In genomic region chr10:132440791-132441565, GRCh38 we compare ENCODE assay signal across 25 cellular contexts. TPM values are rescaled to one million over a fixed set of nuclear protein-coding genes. Genes with fewer than 3 reads are reported as not detected.
DNase-seq lines count a peak whose midpoint lies in the region; ATAC-seq and TF ChIP-seq lines count a peak whose summit lies in the region.
"Had no signal": no experiment of that assay in that cellular context is flagged by ENCODE, and none has a peak within 500 bp of the region (broad histone marks: within the 10 kb centered on the region; RNA-seq: fewer than 3 reads in every experiment).

No MANE protein-coding gene starts in this region.

- no peaks in the 10 kb centered on the region for H3K36me3 Mint-ChIP-seq in activated naive CD4-positive, alpha-beta T cell treated with anti-CD3 and anti-CD28 coated beads, Interleukin-2, amount 50 U/mL, for 24 hours
- H3K36me3 Mint-ChIP-seq in T-helper 17 cell (ENCODE audit: low read depth): no peaks in the 10 kb centered on the region
- H3K36me3 Mint-ChIP-seq in nephron (ENCODE audit: low read depth): no peaks in the 10 kb centered on the region
- H3K36me3 Mint-ChIP-seq in Calu3 (ENCODE audit: insufficient read depth, unreplicated experiment): no peaks in the 10 kb centered on the region

- no peaks in the 10 kb centered on the region for H3K27me3 Mint-ChIP-seq in activated naive CD4-positive, alpha-beta T cell treated with anti-CD3 and anti-CD28 coated beads, Interleukin-2, amount 50 U/mL, for 24 hours
- H3K27me3 Mint-ChIP-seq in T-helper 17 cell (no peaks in the 10 kb centered on the region), nephron (ENCODE audit: low read depth) (peaks cover 3% of the 10 kb centered on the region), Calu3 (ENCODE audit: unreplicated experiment) (no peaks in the 10 kb centered on the region)
- H3K27me3 Mint-ChIP-seq: CD4-positive, alpha-beta T cell had no signal

- H3K4me1 Mint-ChIP-seq in activated naive CD4-positive, alpha-beta T cell treated with anti-CD3 and anti-CD28 coated beads, Interleukin-2, amount 50 U/mL, for 24 hours: peaks cover 17% of the 10 kb centered on the region
- H3K4me1 Mint-ChIP-seq in T-helper 17 cell (peaks cover 14% of the 10 kb centered on the region), nephron (peaks cover 26% of the 10 kb centered on the region), Calu3 (ENCODE audit: low read depth, unreplicated experiment) (no peaks in the 10 kb centered on the region)

- H3K4me3 Mint-ChIP-seq in activated naive CD4-positive, alpha-beta T cell treated with anti-CD3 and anti-CD28 coated beads, Interleukin-2, amount 50 U/mL, for 24 hours: peak overlapping the region; percentile 47
- H3K4me3 Mint-ChIP-seq in T-helper 17 cell (no peak overlapping the region), nephron (no peak overlapping the region), Calu3 (ENCODE audit: low read depth, unreplicated experiment) (no peak overlapping the region)
- H3K4me3 Mint-ChIP-seq: CD4-positive, alpha-beta T cell had no signal

- CTCF ChIA-PET in Calu3 (lab: Charles Lee): no interaction called here

- no peaks in the 10 kb centered on the region for H3K36me3 ChIP-seq in WERI-Rb-1
- H3K36me3 ChIP-seq: BE2C, HAP-1 had no signal

- no peak overlapping the region for H3K27ac ChIP-seq in WERI-Rb-1
- H3K27ac ChIP-seq: HL-60 had no signal

- no peaks in the 10 kb centered on the region for H3K27me3 ChIP-seq in WERI-Rb-1 (ENCODE audit: insufficient read depth, low read depth, severe bottlenecking)
- H3K27me3 ChIP-seq: BE2C had no signal

- BruUV-seq in Calu3 (replicated peaks; lab: Mats Ljungman, UMichigan): no TSS peak

- no peak for TF ChIP-seq CTCF in nephron (IDR thresholded peaks at IDR 0.05; ENCODE audit: unreplicated experiment in 3 of 3)
- no peak for TF ChIP-seq CTCF in Calu3 (IDR thresholded peaks at IDR 0.05; ENCODE audit: unreplicated experiment)
- no peak for TF ChIP-seq CTCF in WERI-Rb-1 (IDR thresholded peaks at IDR 0.05; ENCODE audit: low read depth, low read length)

- H3K4me3 ChIP-seq in WERI-Rb-1 (ENCODE audit: low read depth, low read length): no peak overlapping the region
- H3K4me3 ChIP-seq: GM12878, HAP-1, K562 had no signal

- no peak for DNase-seq in activated naive CD4-positive, alpha-beta T cell (lab: John Stamatoyannopoulos, UW)
- DNase-seq in T-helper 17 cell (no peak), Calu3 (no peak), activated gamma-delta T cell treated with Interleukin-2 at 50 U/mL for 16 hours (no peak), WERI-Rb-1 (no peak)
- DNase-seq: BE2C; Caco-2; CD4-positive, alpha-beta T cell; DND-41; NCI-H1092 treated with DMSO at 0.1 percent for 48 hours; NCI-H1436 treated with DMSO at 0.1 percent for 48 hours; NCI-H2029; NCI-H226; NCI-H510A treated with DMSO at 0.1 percent for 48 hours; NCI-H748 treated with DMSO at 0.1 percent for 48 hours; NK-92 treated with Interleukin-12 subunit alpha and Interleukin-12 subunit beta, amount 100 ng/mL, for 24 hours had no signal

- H3K9me3 ChIP-seq in T-helper 17 cell (ENCODE audit: control insufficient read depth, low read length, poor library complexity, severe bottlenecking) (no peaks in the 10 kb centered on the region), WERI-Rb-1 (ENCODE audit: severe bottlenecking) (no peaks in the 10 kb centered on the region)
- H3K9me3 ChIP-seq: BE2C, Caco-2, HAP-1 had no signal

- no peaks in the 10 kb centered on the region for H3K9me3 Mint-ChIP-seq in activated naive CD4-positive, alpha-beta T cell treated with anti-CD3 and anti-CD28 coated beads, Interleukin-2, amount 50 U/mL, for 24 hours
- H3K9me3 Mint-ChIP-seq in nephron: no peaks in the 10 kb centered on the region
- peaks cover 4% of the 10 kb centered on the region for H3K9me3 Mint-ChIP-seq in Calu3 (ENCODE audit: low read depth, unreplicated experiment)
- H3K9me3 Mint-ChIP-seq: CD4-positive, alpha-beta T cell had no signal

- no peak for ATAC-seq in T-helper 17 cell
- ATAC-seq: GM12878, HepG2, K562, Panc1, SK-N-SH treated with all-trans-retinoic acid at 6 μM for 48 hours had no signal

- intact Hi-C loops in Calu3 (cut with micrococcal nuclease; ENCODE audit: unreplicated experiment): no loop called here

- peak overlapping the region; percentile 80 for H3K27ac Mint-ChIP-seq in activated naive CD4-positive, alpha-beta T cell treated with anti-CD3 and anti-CD28 coated beads, Interleukin-2, amount 50 U/mL, for 24 hours
- H3K27ac Mint-ChIP-seq in T-helper 17 cell: peak overlapping the region; percentile 21
- H3K27ac Mint-ChIP-seq in nephron: peak overlapping the region; percentile 87 to 91 (median 89)
- no peak overlapping the region for H3K27ac Mint-ChIP-seq in Calu3 (ENCODE audit: unreplicated experiment)

RNA-seq across cellular contexts. Expression of gene PWWP2B, which starts 44.0 kb away (rescaled TPM):
- total RNA-seq in T-helper 17 cell: 10 to 100 TPM; 15.7 to 16.7 TPM
- 12.9 and 15.8 TPM in 2 replicates for total RNA-seq in Calu3 (2022)
